ENCODE assay signal across 8 cellular contexts in genomic region chr1:35560256-35561225, GRCh38. TPM values are rescaled to one million over a fixed set of nuclear protein-coding genes. Genes with fewer than 3 reads are reported as not detected.
DNase-seq lines count a peak whose midpoint lies in the region; ATAC-seq and TF ChIP-seq lines count a peak whose summit lies in the region.

No MANE protein-coding gene starts in this region.

- H3K79me2 ChIP-seq in neural cell (replicated peaks; ENCODE audit: insufficient read depth, low read length) = peaks cover 15% of the 10 kb centered on the region
- H3K79me2 ChIP-seq in smooth muscle cell (ENCODE audit: low read depth) = peaks cover 11% of the 10 kb centered on the region

- peak; percentile 92 for DNase-seq in Ammon's horn (ENCODE audit: low spot score)
- DNase-seq in NCI-H446 (lab: John Stamatoyannopoulos, UW) = peak; percentile 42 to 84
- DNase-seq in esophagus muscularis mucosa (ENCODE audit: extremely low spot score) = no peak
- no peak for DNase-seq in smooth muscle cell (lab: John Stamatoyannopoulos, UW; ENCODE audit: unreplicated experiment)
- DNase-seq in NCI-H128 (lab: John Stamatoyannopoulos, UW; ENCODE audit: unreplicated experiment) = no peak
- DNase-seq in stimulated activated naive CD8-positive, alpha-beta T cell treated with anti-CD3 and anti-CD28 coated beads, Interleukin-15, Interleukin-2, amounts not matched to agents 100 U/mL and 50 U/mL, for 24 hours = no peak
- DNase-seq in GM19240 (ENCODE audit: insufficient read length, low spot score) = no peak

- TF ChIP-seq EP300 in esophagus muscularis mucosa (IDR thresholded peaks at IDR 0.05) = no peak
- no peak for TF ChIP-seq EP300 in neural cell (conservative IDR thresholded peaks at IDR 0.05; ENCODE audit: poor library complexity, severe bottlenecking)

- H3K4me1 ChIP-seq in esophagus muscularis mucosa = peaks cover 41 to 60% (median 53%) of the 10 kb centered on the region in 4 donors
- peaks cover 10% of the 10 kb centered on the region for H3K4me1 ChIP-seq in smooth muscle cell (ENCODE audit: low read depth)

- H2AFZ ChIP-seq in neural cell (ENCODE audit: low read depth, low read length) (no peak overlapping the region), smooth muscle cell (ENCODE audit: low read depth) (no peak overlapping the region)

- no peaks in the 10 kb centered on the region for H3K9me2 ChIP-seq in neural cell (ENCODE audit: insufficient read depth, low read length)

- H4K20me1 ChIP-seq in neural cell (ENCODE audit: insufficient read depth) (no peaks in the 10 kb centered on the region), smooth muscle cell (ENCODE audit: low read depth) (peaks cover 38% of the 10 kb centered on the region)

- no peak overlapping the region for H3K4me2 ChIP-seq in neural cell (ENCODE audit: low read length)
- no peak overlapping the region for H3K4me2 ChIP-seq in smooth muscle cell

- H3K36me3 ChIP-seq in esophagus muscularis mucosa (peaks cover 0 to 39% (median 33%) of the 10 kb centered on the region in 4 donors), neural cell (ENCODE audit: insufficient read depth, low read length) (no peaks in the 10 kb centered on the region), smooth muscle cell (ENCODE audit: low read depth) (no peaks in the 10 kb centered on the region)

- H3K27me3 ChIP-seq in esophagus muscularis mucosa (peaks cover 0 to 5% (median 0%) of the 10 kb centered on the region in 4 donors), neural cell (ENCODE audit: insufficient read depth, low read depth, low read length) (no peaks in the 10 kb centered on the region), smooth muscle cell (ENCODE audit: low read depth) (no peaks in the 10 kb centered on the region)

- TF ChIP-seq RAD21 in neural cell (conservative IDR thresholded peaks at IDR 0.05) = no peak

- TF ChIP-seq POLR2A in esophagus muscularis mucosa (IDR thresholded peaks at IDR 0.05; ENCODE audit: low read depth) = no peak

- intact Hi-C loops in esophagus muscularis mucosa (cut with DNase I) = loop anchor here (5.0 kb wide), 1 partner anchor 82 kb away; the partner anchor contains the start of gene PSMB2

- H3K27ac ChIP-seq in esophagus muscularis mucosa (replicated peaks in 1 of 4) (peak overlapping the region; percentile 16 to 99 (median 98)), neural cell (ENCODE audit: low read length) (no peak overlapping the region), smooth muscle cell (ENCODE audit: low read depth) (no peak overlapping the region)

- H3K4me3 ChIP-seq in esophagus muscularis mucosa (peak overlapping the region in 2 of 4 donors; percentile 6 to 27), neural cell (ENCODE audit: low read length) (peak overlapping the region; percentile 93), smooth muscle cell (no peak overlapping the region)

- 74% methylated on average over 39 of the region's 44 CpGs for WGBS in esophagus muscularis mucosa
- 95% methylated on average over 44 of the region's 44 CpGs for WGBS in smooth muscle cell (ENCODE audit: low lambda C conversion rate)

- H3F3A ChIP-seq in neural cell (ENCODE audit: insufficient read depth, low read length, poor library complexity, severe bottlenecking) (peaks cover 5% of the 10 kb centered on the region), smooth muscle cell (ENCODE audit: low read depth) (no peaks in the 10 kb centered on the region)

- no peak for ATAC-seq in stimulated activated naive CD8-positive, alpha-beta T cell treated with anti-CD3 and anti-CD28 coated beads, Interleukin-15, Interleukin-2, amounts not matched to agents 100 U/mL and 50 U/mL, for 24 hours

- H3K9ac ChIP-seq in neural cell (ENCODE audit: low read length) (no peak overlapping the region), smooth muscle cell (ENCODE audit: low read depth) (no peak overlapping the region)

- TF ChIP-seq CTCF in esophagus muscularis mucosa (IDR thresholded peaks at IDR 0.05) = no peak
- no peak for TF ChIP-seq CTCF in neural cell (IDR thresholded peaks at IDR 0.05; ENCODE audit: poor library complexity, severe bottlenecking)
- no peak for TF ChIP-seq CTCF in smooth muscle cell (IDR thresholded peaks at IDR 0.05; ENCODE audit: borderline replicate concordance, insufficient read depth, poor library complexity, severe bottlenecking)

- no peaks in the 10 kb centered on the region for H3K9me3 ChIP-seq in esophagus muscularis mucosa
- no peaks in the 10 kb centered on the region for H3K9me3 ChIP-seq in neural cell (ENCODE audit: low read length)
- no peaks in the 10 kb centered on the region for H3K9me3 ChIP-seq in smooth muscle cell (replicated peaks; ENCODE audit: low read depth)

TF ChIP-seq in neural cell, 6 proteins besides CTCF, POLR2A, EP300 and RAD21:
- TF ChIP-seq EZH2 (IDR thresholded peaks at IDR 0.05; ENCODE audit: borderline replicate concordance, insufficient read depth, low read length, poor library complexity, severe bottlenecking) (no peak), TAF1 (IDR thresholded peaks at IDR 0.05; ENCODE audit: low read depth) (no peak), SMC3 (conservative IDR thresholded peaks at IDR 0.05; ENCODE audit: poor library complexity) (no peak), REST (IDR thresholded peaks at IDR 0.05; ENCODE audit: borderline replicate concordance) (no peak), MXI1 (conservative IDR thresholded peaks at IDR 0.05; ENCODE audit: poor library complexity, severe bottlenecking) (no peak)
TF ChIP-seq in neural cell: peak in this region for 0.

RNA-seq across cellular contexts. Expression of gene NCDN, which starts 2.9 kb away (rescaled TPM):
- total RNA-seq in esophagus muscularis mucosa (10 to 100 TPM; 22.4 to 40.4 (median 29.2) TPM), smooth muscle cell (10.8 and 12.2 TPM in 2 replicates)
- polyA plus RNA-seq in neural cell (66.1 and 73.5 TPM in 2 replicates), smooth muscle cell (21.8 and 25.8 TPM in 2 replicates)
- polyA minus RNA-seq in neural cell = 74.0 and 76.9 TPM in 2 replicates

RNA-seq across cellular contexts. Expression of gene KIAA0319L, which starts 3.3 kb away (rescaled TPM):
- total RNA-seq in esophagus muscularis mucosa (10 to 100 TPM; 28.5 to 35.7 (median 32.7) TPM), smooth muscle cell (33.6 and 37.0 TPM in 2 replicates)
- polyA plus RNA-seq in neural cell (38.1 and 46.3 TPM in 2 replicates), smooth muscle cell (30.1 and 36.3 TPM in 2 replicates)
- polyA minus RNA-seq in neural cell = 63.5 and 84.3 TPM in 2 replicates

RNA-seq across cellular contexts. Expression of gene TFAP2E, which starts 12.6 kb away (rescaled TPM):
- under 1 TPM in 3 of 4 donors, not detected in 1; 0.33 to 0.71 (median 0.63) TPM for total RNA-seq in esophagus muscularis mucosa
- polyA plus RNA-seq in neural cell = 7.0 and 7.6 TPM in 2 replicates
- 0.97 and 1.9 TPM in 2 replicates for polyA minus RNA-seq in neural cell
- 0.36 and 1.2 TPM in 2 replicates for total RNA-seq in smooth muscle cell
- polyA plus RNA-seq in smooth muscle cell = 0.30 and 0.80 TPM in 2 replicates

Comparison
In these comparisons a context has a peak if more than half of its experiments do, and no peak if none do; other contexts are left out.
1. DNase-seq: peak in Ammon's horn (single experiment) and NCI-H446 (2 of 2); none in esophagus muscularis mucosa (single experiment), smooth muscle cell (single experiment), NCI-H128 (single experiment), stimulated activated naive CD8-positive, alpha-beta T cell treated with anti-CD3 and anti-CD28 coated beads, Interleukin-15, Interleukin-2, amounts not matched to agents 100 U/mL and 50 U/mL, for 24 hours (single experiment) and GM19240 (single experiment).
2. H3K27ac ChIP-seq: peak in esophagus muscularis mucosa (4 of 4); none in neural cell (single experiment) and smooth muscle cell (single experiment).